13 cellular contexts compared by ENCODE assay signal in genomic region chr11:10909141-10909883, GRCh38. TPM values are rescaled to one million over a fixed set of nuclear protein-coding genes. Genes with fewer than 3 reads are reported as not detected.
A peak's percentile ranks its signal among the peaks of the same experiment; 100 is the strongest.
DNase-seq lines count a peak whose midpoint lies in the region; ATAC-seq and TF ChIP-seq lines count a peak whose summit lies in the region.
"Had no signal": no experiment of that assay in that cellular context is flagged by ENCODE, and none has a peak within 500 bp of the region (broad histone marks: within the 10 kb centered on the region; RNA-seq: fewer than 3 reads in every experiment).

No MANE protein-coding gene starts in this region.

- H3F3A ChIP-seq in GM23338 (replicated peaks; ENCODE audit: low read depth) (no peaks in the 10 kb centered on the region), neural progenitor cell (ENCODE audit: low read depth) (no peaks in the 10 kb centered on the region)

- peak overlapping the region; percentile 18; the same call in 1 of the 2 replicates for H3K27ac ChIP-seq in GM23338 (ENCODE audit: low read depth)
- H3K27ac ChIP-seq in neural progenitor cell, result no peak overlapping the region
- H3K27ac ChIP-seq in prostate gland, result no peak overlapping the region
- H3K27ac ChIP-seq: KMS-11 had no signal

- peaks cover 30% of the 10 kb centered on the region for H3K4me1 Mint-ChIP-seq in GM23338
- peaks cover 0 to 3% of the 10 kb centered on the region in 2 donors for H3K4me1 Mint-ChIP-seq in effector memory CD8-positive, alpha-beta T cell (ENCODE audit: low read depth in 2 of 2)
- H3K4me1 Mint-ChIP-seq in neural progenitor cell, result peaks cover 12% of the 10 kb centered on the region

- no peak overlapping the region for H2AFZ ChIP-seq in GM23338
- peak overlapping the region; percentile 30 for H2AFZ ChIP-seq in neural progenitor cell (replicated peaks)

- no peak for TF ChIP-seq POLR2A in prostate gland (IDR thresholded peaks at IDR 0.05)

- H3K9me2 ChIP-seq in GM23338 (ENCODE audit: insufficient read depth), result peaks cover 15% of the 10 kb centered on the region; the same call in 1 of the 2 replicates

- H3K9me3 Mint-ChIP-seq in GM23338, result peaks cover 3% of the 10 kb centered on the region; the same call in 1 of the 3 replicates
- no peaks in the 10 kb centered on the region for H3K9me3 Mint-ChIP-seq in effector memory CD8-positive, alpha-beta T cell
- H3K9me3 Mint-ChIP-seq in neural progenitor cell, result no peaks in the 10 kb centered on the region
- H3K9me3 Mint-ChIP-seq: CD4-positive, CD25-positive, alpha-beta regulatory T cell had no signal

- H3K9me3 ChIP-seq in neural progenitor cell (ENCODE audit: low read depth) (no peaks in the 10 kb centered on the region), prostate gland (no peaks in the 10 kb centered on the region)

- H3K79me2 ChIP-seq in GM23338 (replicated peaks; ENCODE audit: insufficient read depth) (no peaks in the 10 kb centered on the region), neural progenitor cell (ENCODE audit: low read depth) (no peaks in the 10 kb centered on the region)

- TF ChIP-seq CTCF in GM23338 (conservative IDR thresholded peaks at IDR 0.05; ENCODE audit: low read depth in 2 of 2) (no peak), neural progenitor cell (IDR thresholded peaks at IDR 0.05) (no peak), prostate gland (IDR thresholded peaks at IDR 0.05) (no peak)

- no peak overlapping the region for H3K4me2 ChIP-seq in GM23338
- H3K4me2 ChIP-seq in neural progenitor cell, result no peak overlapping the region
- H3K4me2 ChIP-seq: KMS-11 had no signal

- H3K27ac Mint-ChIP-seq in GM23338 (no peak overlapping the region), neural progenitor cell (no peak overlapping the region)
- no peak overlapping the region for H3K27ac Mint-ChIP-seq in effector memory CD8-positive, alpha-beta T cell

- H3K4me1 ChIP-seq in GM23338 (ENCODE audit: insufficient read depth) (peaks cover 22% of the 10 kb centered on the region), neural progenitor cell (no peaks in the 10 kb centered on the region), prostate gland (replicated peaks) (no peaks in the 10 kb centered on the region)

- ATAC-seq in GM23338, result peak; percentile 37
- peak; percentile 33 for ATAC-seq in effector memory CD8-positive, alpha-beta T cell (replicated peaks)
- ATAC-seq in HG02852 (IDR thresholded peaks at IDR 0.05; ENCODE audit: unreplicated experiment), result no peak

- H4K20me1 ChIP-seq in GM23338 (replicated peaks; ENCODE audit: insufficient read depth) (no peaks in the 10 kb centered on the region), neural progenitor cell (ENCODE audit: low read depth) (no peaks in the 10 kb centered on the region)

- intact Hi-C loops in prostate gland (cut with DNase I), result loop anchor here (5.0 kb wide), 1 partner anchor 112 kb away; no protein-coding TSS in a partner anchor

- H3K36me3 Mint-ChIP-seq in GM23338 (ENCODE audit: low read depth) (peaks cover 3% of the 10 kb centered on the region; the same call in 2 of the 3 replicates), neural progenitor cell (no peaks in the 10 kb centered on the region)
- no peaks in the 10 kb centered on the region for H3K36me3 Mint-ChIP-seq in effector memory CD8-positive, alpha-beta T cell (ENCODE audit: insufficient read depth)

- no peak overlapping the region for H3K9ac ChIP-seq in neural progenitor cell
- H3K9ac ChIP-seq: KMS-11 had no signal

- H3K4me3 ChIP-seq in GM23338, result no peak overlapping the region
- no peak overlapping the region for H3K4me3 ChIP-seq in neural progenitor cell
- H3K4me3 ChIP-seq in prostate gland, result no peak overlapping the region

- H3K4me3 Mint-ChIP-seq in GM23338 (no peak overlapping the region), neural progenitor cell (no peak overlapping the region)
- H3K4me3 Mint-ChIP-seq in effector memory CD8-positive, alpha-beta T cell, result no peak overlapping the region
- H3K4me3 Mint-ChIP-seq: CD4-positive, CD25-positive, alpha-beta regulatory T cell had no signal

- H3K27me3 Mint-ChIP-seq in GM23338 (ENCODE audit: insufficient read depth, low read depth, poor library complexity), result no peaks in the 10 kb centered on the region
- H3K27me3 Mint-ChIP-seq in effector memory CD8-positive, alpha-beta T cell, result peaks cover 16 to 18% of the 10 kb centered on the region in 2 donors
- H3K27me3 Mint-ChIP-seq in neural progenitor cell (ENCODE audit: insufficient read depth, low read depth), result peaks cover 3% of the 10 kb centered on the region

- H3K36me3 ChIP-seq in GM23338 (ENCODE audit: insufficient read depth), result no peaks in the 10 kb centered on the region
- no peaks in the 10 kb centered on the region for H3K36me3 ChIP-seq in neural progenitor cell
- no peaks in the 10 kb centered on the region for H3K36me3 ChIP-seq in prostate gland

- 89% methylated on average over 8 of the region's 8 CpGs for WGBS in prostate gland

- H3K27me3 ChIP-seq in GM23338 (ENCODE audit: insufficient read depth) (no peaks in the 10 kb centered on the region), neural progenitor cell (no peaks in the 10 kb centered on the region), prostate gland (replicated peaks; ENCODE audit: insufficient read depth) (no peaks in the 10 kb centered on the region)

- DNase-seq in GM23338 (ENCODE audit: low spot score), result peak; percentile 8
- DNase-seq in OCI-M1 (lab: John Stamatoyannopoulos, UW), result peak; percentile 28
- no peak for DNase-seq in effector memory CD8-positive, alpha-beta T cell
- no peak for DNase-seq in neural progenitor cell (ENCODE audit: low spot score)
- DNase-seq in prostate gland (ENCODE audit: low spot score), result no peak
- no peak for DNase-seq in KG1 (lab: John Stamatoyannopoulos, UW)
- DNase-seq in midbrain (lab: John Stamatoyannopoulos, UW), result no peak
- DNase-seq: activated naive CD4-positive, alpha-beta T cell treated with anti-CD3 and anti-CD28 coated beads, Interleukin-2, amount 50 U/mL, for 16 hours; CD4-positive, CD25-positive, alpha-beta regulatory T cell; GDM1; NCI-H2171 had no signal

TF ChIP-seq in GM23338, 12 proteins besides CTCF, POLR2A, EP300 and RAD21 (continues in another document):
- no peak for TF ChIP-seq ZNF462 (CRISPR knock-in tag; IDR thresholded peaks at IDR 0.05)
- no peak for TF ChIP-seq POLR2AphosphoS5 (IDR thresholded peaks at IDR 0.05; ENCODE audit: low read depth)

RNA-seq across cellular contexts. Expression of gene ZBED5, which starts 51.5 kb away (rescaled TPM):
- total RNA-seq in GM23338 (2014; rRNA removed; shearing (Covaris generic)), result 53.9 and 54.1 TPM in 2 replicates
- polyA plus RNA-seq in GM23338 (2016; fragmentation: Nextera tagmentation; extraction: Ambion mirVana), result 56.1 and 56.3 TPM in 2 replicates
- 70.9 and 87.9 TPM in 2 replicates for total RNA-seq in neural progenitor cell (ENCODE audit: low replicate concordance)
- 10 to 100 TPM; 26.2 to 33.0 TPM for total RNA-seq in prostate gland

Comparison
In these comparisons a context has a peak if more than half of its experiments do, and no peak if none do; other contexts are left out.
1. DNase-seq: peak in GM23338 (single experiment) and OCI-M1 (single experiment); none in effector memory CD8-positive, alpha-beta T cell (0 of 3), neural progenitor cell (single experiment), prostate gland (single experiment), KG1 (single experiment) and midbrain (single experiment).